2 cellular contexts compared by ENCODE assay signal in genomic region chr12:75692883-75693282, GRCh38.
TF ChIP-seq lines count a peak whose summit lies in the region.

No MANE protein-coding gene starts in this region.

TF ChIP-seq in A549, 52 proteins besides CTCF, POLR2A, EP300 and RAD21:
- no peak for TF ChIP-seq REST (IDR thresholded peaks at IDR 0.05)
- no peak for TF ChIP-seq MAX (IDR thresholded peaks at IDR 0.05)
- TF ChIP-seq NFE2L2 (conservative IDR thresholded peaks at IDR 0.05; ENCODE audit: low read length) = no peak
- TF ChIP-seq HMGXB4 (CRISPR knock-in tag; IDR thresholded peaks at IDR 0.05; ENCODE audit: borderline replicate concordance) = no peak
- no peak for TF ChIP-seq CHD4 (IDR thresholded peaks at IDR 0.05; ENCODE audit: borderline replicate concordance)
- no peak for TF ChIP-seq RCOR1 (IDR thresholded peaks at IDR 0.05; ENCODE audit: low read depth, low read length)
- TF ChIP-seq ESRRA (IDR thresholded peaks at IDR 0.05; ENCODE audit: borderline replicate concordance, low read length) = no peak
- no peak for TF ChIP-seq HES2 (IDR thresholded peaks at IDR 0.05)
- TF ChIP-seq MAFK (IDR thresholded peaks at IDR 0.05; ENCODE audit: partially characterized antibody) = no peak
- no peak for TF ChIP-seq POLR2AphosphoS2 (conservative IDR thresholded peaks at IDR 0.05; ENCODE audit: low read length)

TF ChIP-seq in endothelial cell of umbilical vein, 7 proteins besides CTCF, POLR2A, EP300 and RAD21:
- TF ChIP-seq EZH2 (IDR thresholded peaks at IDR 0.05; ENCODE audit: borderline replicate concordance, low read depth, low read length, severe bottlenecking) (no peak), MAX (IDR thresholded peaks at IDR 0.05; ENCODE audit: insufficient read depth, insufficient read length) (no peak), FOS (IDR thresholded peaks at IDR 0.05; ENCODE audit: borderline replicate concordance, insufficient read depth, low read length) (no peak), POLR2AphosphoS5 (IDR thresholded peaks at IDR 0.05; ENCODE audit: insufficient read depth, low read depth, low read length) (no peak), MYC (IDR thresholded peaks at IDR 0.05; ENCODE audit: low read depth, low read length) (no peak), JUN (IDR thresholded peaks at IDR 0.05; ENCODE audit: borderline replicate concordance, insufficient read depth, insufficient read length, low read depth) (no peak), GATA2 (IDR thresholded peaks at IDR 0.05; ENCODE audit: insufficient read depth, insufficient read length, low read depth, low read length) (no peak)
